In the genomic region with DNA sequence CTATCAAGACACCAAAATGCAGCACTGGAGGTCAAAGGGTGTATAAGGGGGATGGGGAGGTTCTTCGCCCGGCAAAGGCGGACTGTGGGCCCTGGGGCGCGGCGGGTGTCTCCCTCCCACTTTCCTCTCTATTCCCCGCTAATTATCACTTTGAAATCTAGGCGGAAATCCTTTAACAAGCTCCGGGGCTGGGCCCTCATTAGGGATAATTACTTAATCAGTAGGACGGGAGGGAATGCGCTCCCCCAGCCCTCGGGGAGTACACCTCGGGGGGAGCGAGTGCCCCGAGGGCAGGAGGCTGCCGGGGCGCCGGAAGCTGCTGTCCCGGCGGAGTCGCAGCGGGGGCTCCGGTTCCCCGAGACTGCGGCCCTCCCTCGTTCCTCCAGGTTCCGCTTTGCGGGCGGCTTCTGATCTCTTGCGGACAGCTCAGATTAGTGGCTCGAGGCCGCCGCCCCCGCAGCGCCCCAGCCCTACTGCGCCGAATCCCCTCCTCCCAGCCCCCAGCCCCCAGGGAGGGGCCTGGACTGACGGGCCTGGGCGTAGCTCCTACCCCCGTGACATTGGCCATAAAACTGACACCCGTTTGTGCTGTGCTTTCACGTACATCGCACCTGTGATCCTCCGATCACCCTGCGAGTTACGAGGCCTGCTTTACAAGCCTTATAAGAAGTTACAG, we compare ENCODE assay signal across 8 cellular contexts. TPM values are rescaled to one million over a fixed set of nuclear protein-coding genes. Genes with fewer than 3 reads are reported as not detected.
DNase-seq lines count a peak whose midpoint lies in the region; ATAC-seq and TF ChIP-seq lines count a peak whose summit lies in the region.
"Had no signal": no experiment of that assay in that cellular context is flagged by ENCODE, and none has a peak within 500 bp of the region (broad histone marks: within the 10 kb centered on the region; RNA-seq: fewer than 3 reads in every experiment).

No MANE protein-coding gene starts in this region.

- H3K9ac ChIP-seq in Karpas-422 (ENCODE audit: low read length), result peak overlapping the region; percentile 66

- peaks cover 15% of the 10 kb centered on the region for H3K4me1 ChIP-seq in Karpas-422 (ENCODE audit: low read length)
- peaks cover 19% of the 10 kb centered on the region for H3K4me1 ChIP-seq in lower lobe of right lung

- DNase-seq in GM19240 (ENCODE audit: insufficient read length, low spot score), result peak; percentile 66
- DNase-seq in Karpas-422, result peak; percentile 89
- DNase-seq in activated CD4-positive, alpha-beta T cell treated with anti-CD3 and anti-CD28 coated beads for 36 hours, result peak; percentile 83
- DNase-seq in coronary artery (ENCODE audit: low spot score), result no peak
- DNase-seq in lower lobe of right lung, result peak; percentile 86
- DNase-seq in stimulated activated CD4-positive, alpha-beta T cell treated with anti-CD3 and anti-CD28 coated beads, TNF-alpha, amount 100 ng/mL, for 24 hours (ENCODE audit: low read depth in 3 of 3), result peak; percentile 46 to 83 (median 64)
- DNase-seq in NCI-H187 treated with DMSO at 0.1 percent for 48 hours (lab: John Stamatoyannopoulos, UW), result no peak

- peak overlapping the region; percentile 70 for H3K4me2 ChIP-seq in Karpas-422 (ENCODE audit: low read depth, low read length, poor library complexity, severe bottlenecking)

- H3K79me2 ChIP-seq in Karpas-422 (ENCODE audit: low read length), result no peaks in the 10 kb centered on the region

- no peak for TF ChIP-seq CTCF in coronary artery (IDR thresholded peaks at IDR 0.05)
- TF ChIP-seq CTCF in lower lobe of right lung (IDR thresholded peaks at IDR 0.05), result no peak

- peaks cover 9% of the 10 kb centered on the region for H3K4me1 Mint-ChIP-seq in activated CD4-positive, alpha-beta T cell treated with anti-CD3 and anti-CD28 coated beads for 36 hours

- H3K36me3 Mint-ChIP-seq in activated CD4-positive, alpha-beta T cell treated with anti-CD3 and anti-CD28 coated beads for 36 hours (ENCODE audit: low read depth), result no peaks in the 10 kb centered on the region

- H3K4me3 ChIP-seq in Karpas-422 (ENCODE audit: low read length) (peak overlapping the region; percentile 65), coronary artery (peak overlapping the region; percentile 63), lower lobe of right lung (peak overlapping the region; percentile 57)

- CTCF ChIA-PET in activated CD4-positive, alpha-beta T cell treated with anti-CD3 and anti-CD28 coated beads for 36 hours (lab: Charles Lee), result interaction anchor here (0.6 to 2.7 kb wide), 4 partner anchors 13 to 620 kb away, joined by 3 to 10 read pairs (median 4); a partner anchor contains a TSS

- no peaks in the 10 kb centered on the region for H3K9me3 ChIP-seq in Karpas-422 (ENCODE audit: low read length)
- no peaks in the 10 kb centered on the region for H3K9me3 ChIP-seq in lower lobe of right lung

- no peak overlapping the region for H3K27ac ChIP-seq in Karpas-422 (ENCODE audit: low read length)
- H3K27ac ChIP-seq in coronary artery, result no peak overlapping the region
- H3K27ac ChIP-seq in lower lobe of right lung, result peak overlapping the region; percentile 82

- ATAC-seq in activated CD4-positive, alpha-beta T cell treated with anti-CD3 and anti-CD28 coated beads for 36 hours, result peak; percentile 90
- ATAC-seq in lower lobe of right lung, result peak; percentile 92 to 95

- H3K27me3 Mint-ChIP-seq in activated CD4-positive, alpha-beta T cell treated with anti-CD3 and anti-CD28 coated beads for 36 hours, result peaks cover 22% of the 10 kb centered on the region

- H3K9me3 Mint-ChIP-seq in activated CD4-positive, alpha-beta T cell treated with anti-CD3 and anti-CD28 coated beads for 36 hours (ENCODE audit: low read depth), result no peaks in the 10 kb centered on the region

- H2AFZ ChIP-seq in Karpas-422 (ENCODE audit: low read length), result peak overlapping the region; percentile 85

- no peaks in the 10 kb centered on the region for H3K9me2 ChIP-seq in Karpas-422 (replicated peaks; ENCODE audit: insufficient read depth, low read length)

- H3K4me3 Mint-ChIP-seq in activated CD4-positive, alpha-beta T cell treated with anti-CD3 and anti-CD28 coated beads for 36 hours, result peak overlapping the region; percentile 67

- POLR2A ChIA-PET in activated CD4-positive, alpha-beta T cell treated with anti-CD3 and anti-CD28 coated beads for 36 hours (lab: Charles Lee), result interaction anchor here (0.9 to 1.1 kb wide), 2 partner anchors 25 to 132 kb away, joined by 3 to 5 read pairs; no protein-coding TSS in a partner anchor

- intact Hi-C loops in activated CD4-positive, alpha-beta T cell treated with anti-CD3 and anti-CD28 coated beads for 36 hours (cut with DNase I, micrococcal nuclease), result no loop called here
- intact Hi-C loops in lower lobe of right lung (cut with DNase I), result no loop called here

- no peaks in the 10 kb centered on the region for H3K36me3 ChIP-seq in Karpas-422 (ENCODE audit: insufficient read depth, low read length)
- no peaks in the 10 kb centered on the region for H3K36me3 ChIP-seq in lower lobe of right lung

- peak overlapping the region; percentile 64 for H3K27ac Mint-ChIP-seq in activated CD4-positive, alpha-beta T cell treated with anti-CD3 and anti-CD28 coated beads for 36 hours

- no peaks in the 10 kb centered on the region for H3K27me3 ChIP-seq in Karpas-422 (ENCODE audit: low read length)
- no peaks in the 10 kb centered on the region for H3K27me3 ChIP-seq in lower lobe of right lung (ENCODE audit: low read depth)

- no peaks in the 10 kb centered on the region for H4K20me1 ChIP-seq in Karpas-422 (ENCODE audit: insufficient read depth, low read depth, low read length)

RNA-seq across cellular contexts. Expression of a gene that starts 14.7 kb away (rescaled TPM):
- total RNA-seq in Karpas-422 (2014; rRNA removed; shearing (Covaris generic); ENCODE audit: low replicate concordance), result not detected in 2 replicates
- not detected for total RNA-seq in activated CD4-positive, alpha-beta T cell treated with anti-CD3 and anti-CD28 coated beads for 36 hours
- 5.3 TPM for total RNA-seq in lower lobe of right lung
- total RNA-seq: temporal lobe had no signal

RNA-seq across cellular contexts. Expression of a gene that starts 23.5 kb away (rescaled TPM):
- not detected in 2 replicates for total RNA-seq in Karpas-422 (2014; rRNA removed; shearing (Covaris generic); ENCODE audit: low replicate concordance)
- total RNA-seq in activated CD4-positive, alpha-beta T cell treated with anti-CD3 and anti-CD28 coated beads for 36 hours, result not detected
- 351 TPM for total RNA-seq in lower lobe of right lung
- total RNA-seq: temporal lobe had no signal

RNA-seq across cellular contexts. Expression of a gene that starts 28.0 kb away (rescaled TPM):
- not detected in 2 replicates for total RNA-seq in Karpas-422 (2014; rRNA removed; shearing (Covaris generic); ENCODE audit: low replicate concordance)
- total RNA-seq in activated CD4-positive, alpha-beta T cell treated with anti-CD3 and anti-CD28 coated beads for 36 hours, result not detected
- 3.8 TPM for total RNA-seq in lower lobe of right lung
- total RNA-seq: temporal lobe had no signal

RNA-seq across cellular contexts. Expression of a gene that starts 41.5 kb away (rescaled TPM):
- 42.3 and 50.2 TPM in 2 replicates for total RNA-seq in Karpas-422 (2014; rRNA removed; shearing (Covaris generic); ENCODE audit: low replicate concordance)
- 10 to 100 TPM; 68.1 to 81.1 TPM for total RNA-seq in activated CD4-positive, alpha-beta T cell treated with anti-CD3 and anti-CD28 coated beads for 36 hours
- 33.0 TPM for total RNA-seq in lower lobe of right lung

RNA-seq across cellular contexts. Expression of a gene that starts 47.5 kb away (rescaled TPM):
- total RNA-seq in Karpas-422 (2014; rRNA removed; shearing (Covaris generic); ENCODE audit: low replicate concordance), result 21.8 and 23.4 TPM in 2 replicates
- total RNA-seq in activated CD4-positive, alpha-beta T cell treated with anti-CD3 and anti-CD28 coated beads for 36 hours, result 10 to 100 TPM; 35.9 to 40.9 TPM
- 37.1 TPM for total RNA-seq in lower lobe of right lung

Comparison
In these comparisons a context has a peak if more than half of its experiments do, and no peak if none do; other contexts are left out.
1. DNase-seq: peak in GM19240 (single experiment), Karpas-422 (single experiment), activated CD4-positive, alpha-beta T cell treated with anti-CD3 and anti-CD28 coated beads for 36 hours (single experiment), lower lobe of right lung (single experiment) and stimulated activated CD4-positive, alpha-beta T cell treated with anti-CD3 and anti-CD28 coated beads, TNF-alpha, amount 100 ng/mL, for 24 hours (3 of 3); none in coronary artery (single experiment) and NCI-H187 treated with DMSO at 0.1 percent for 48 hours (single experiment).
2. RNA of a gene that starts 23.5 kb away (total RNA-seq): 351 TPM in lower lobe of right lung (single experiment); not detected in activated CD4-positive, alpha-beta T cell treated with anti-CD3 and anti-CD28 coated beads for 36 hours and not detected in Karpas-422; every median in the first group is over 100 times any median in the second.
3. Peak in every context shown above with its lines, with median percentiles within 50 percentile points of each other: H3K4me3 ChIP-seq.